26 cellular contexts compared by ENCODE assay signal in genomic region chr15:77810180-77810579, GRCh38.
DNase-seq lines count a peak whose midpoint lies in the region; ATAC-seq and TF ChIP-seq lines count a peak whose summit lies in the region.
"Had no signal": no experiment of that assay in that cellular context is flagged by ENCODE, and none has a peak within 500 bp of the region (broad histone marks: within the 10 kb centered on the region; RNA-seq: fewer than 3 reads in every experiment).

No MANE protein-coding gene starts in this region.

- peak overlapping the region; percentile 41; the same call in 1 of the 2 replicates for H3K4me2 ChIP-seq in BLaER1
- H3K4me2 ChIP-seq: PC-9 had no signal

- H3K27me3 ChIP-seq in BLaER1 (no peaks in the 10 kb centered on the region), foreskin keratinocyte (no peaks in the 10 kb centered on the region), ascending aorta (no peaks in the 10 kb centered on the region)
- H3K27me3 ChIP-seq: body of pancreas, sigmoid colon, vagina had no signal

- peaks cover 17% of the 10 kb centered on the region for H3K27me3 Mint-ChIP-seq in nephron progenitor cell (ENCODE audit: low read depth, poor library complexity)
- no peaks in the 10 kb centered on the region for H3K27me3 Mint-ChIP-seq in activated naive CD8-positive, alpha-beta T cell treated with anti-CD3 and anti-CD28 coated beads for 36 hours
- H3K27me3 Mint-ChIP-seq: activated naive CD8-positive, alpha-beta T cell had no signal

- H3K4me3 ChIP-seq in BLaER1 (no peak overlapping the region), ascending aorta (no peak overlapping the region)
- H3K4me3 ChIP-seq: body of pancreas, coronary artery, PC-9, sigmoid colon, SK-N-MC, vagina had no signal

- H3K9me3 ChIP-seq in BLaER1 = no peaks in the 10 kb centered on the region
- no peaks in the 10 kb centered on the region for H3K9me3 ChIP-seq in ascending aorta
- H3K9me3 ChIP-seq: body of pancreas, sigmoid colon, vagina had no signal

- H3K36me3 Mint-ChIP-seq in nephron progenitor cell (ENCODE audit: low read depth) = no peaks in the 10 kb centered on the region
- H3K36me3 Mint-ChIP-seq in activated naive CD8-positive, alpha-beta T cell treated with anti-CD3 and anti-CD28 coated beads for 36 hours = no peaks in the 10 kb centered on the region
- H3K36me3 Mint-ChIP-seq: activated naive CD8-positive, alpha-beta T cell had no signal

- H3K36me3 ChIP-seq in BLaER1 = no peaks in the 10 kb centered on the region
- no peaks in the 10 kb centered on the region for H3K36me3 ChIP-seq in ascending aorta
- H3K36me3 ChIP-seq: sigmoid colon, vagina had no signal

- TF ChIP-seq CTCF in nephron progenitor cell (IDR thresholded peaks at IDR 0.05) (no peak), foreskin keratinocyte (conservative IDR thresholded peaks at IDR 0.05) (no peak), ascending aorta (IDR thresholded peaks at IDR 0.05) (no peak)

- peak overlapping the region; percentile 22 for H3K4me3 Mint-ChIP-seq in nephron progenitor cell
- H3K4me3 Mint-ChIP-seq in activated naive CD8-positive, alpha-beta T cell treated with anti-CD3 and anti-CD28 coated beads for 36 hours = no peak overlapping the region
- H3K4me3 Mint-ChIP-seq: activated naive CD8-positive, alpha-beta T cell had no signal

- no peaks in the 10 kb centered on the region for H3K9me3 Mint-ChIP-seq in nephron progenitor cell
- H3K9me3 Mint-ChIP-seq in activated naive CD8-positive, alpha-beta T cell treated with anti-CD3 and anti-CD28 coated beads for 36 hours = no peaks in the 10 kb centered on the region

- no peaks in the 10 kb centered on the region for H4K20me1 ChIP-seq in BLaER1

- peak overlapping the region; percentile 60 for H3K27ac Mint-ChIP-seq in nephron progenitor cell
- H3K27ac Mint-ChIP-seq in activated naive CD8-positive, alpha-beta T cell treated with anti-CD3 and anti-CD28 coated beads for 36 hours = no peak overlapping the region
- H3K27ac Mint-ChIP-seq: activated naive CD8-positive, alpha-beta T cell had no signal

- ATAC-seq in GM19463 (IDR thresholded peaks at IDR 0.05; ENCODE audit: unreplicated experiment) (no peak), foreskin keratinocyte (no peak)
- ATAC-seq: activated CD4-positive, CD25-positive, alpha-beta regulatory T cell treated with anti-CD3 and anti-CD28 coated beads, Interleukin-2, amount 50 U/mL, for 24 hours; body of pancreas; HCT116; left colon had no signal

- H3K4me1 ChIP-seq in BLaER1 (peaks cover 34% of the 10 kb centered on the region), foreskin keratinocyte (no peaks in the 10 kb centered on the region), ascending aorta (no peaks in the 10 kb centered on the region)
- H3K4me1 ChIP-seq: body of pancreas, sigmoid colon, vagina had no signal

- intact Hi-C loops in ascending aorta (cut with DNase I) = no loop called here

- DNase-seq in NCI-H1436 (lab: John Stamatoyannopoulos, UW) = peak; percentile 86
- DNase-seq in SK-N-DZ (ENCODE audit: low spot score) = peak; percentile 33
- peak; percentile 54 for DNase-seq in nephron progenitor cell
- DNase-seq in foreskin keratinocyte = no peak
- DNase-seq in activated naive CD8-positive, alpha-beta T cell treated with anti-CD3 and anti-CD28 coated beads for 36 hours = no peak
- DNase-seq in ascending aorta (ENCODE audit: low spot score in 2 of 2) = no peak
- DNase-seq: activated CD8-positive, alpha-beta memory T cell treated with anti-CD3 and anti-CD28 coated beads for 24 hours; body of pancreas; foreskin fibroblast; KBM-7; left colon; midbrain; NCI-H1048; nucleus accumbens; PC-9; sigmoid colon; stimulated activated CD4-positive, alpha-beta T cell treated with anti-CD3 and anti-CD28 coated beads, Interleukin-2, amount 100 ng/mL, for 48 hours; T-helper 9 cell had no signal

- no peak overlapping the region for H3K27ac ChIP-seq in BLaER1
- H3K27ac ChIP-seq in foreskin keratinocyte = no peak overlapping the region
- no peak overlapping the region for H3K27ac ChIP-seq in ascending aorta
- H3K27ac ChIP-seq: body of pancreas, coronary artery, PC-9, sigmoid colon, SK-N-MC, vagina had no signal

- peaks cover 42% of the 10 kb centered on the region for H3K4me1 Mint-ChIP-seq in nephron progenitor cell
- no peaks in the 10 kb centered on the region for H3K4me1 Mint-ChIP-seq in activated naive CD8-positive, alpha-beta T cell treated with anti-CD3 and anti-CD28 coated beads for 36 hours

- no peak overlapping the region for H3K9ac ChIP-seq in BLaER1

Comparison
In these comparisons a context has a peak if more than half of its experiments do, and no peak if none do; other contexts are left out.
1. DNase-seq: peak in NCI-H1436 (single experiment), SK-N-DZ (single experiment) and nephron progenitor cell (single experiment); none in foreskin keratinocyte (0 of 2), activated naive CD8-positive, alpha-beta T cell treated with anti-CD3 and anti-CD28 coated beads for 36 hours (single experiment) and ascending aorta (0 of 2).